ENCODE assay signal across 21 cellular contexts in the genomic region with DNA sequence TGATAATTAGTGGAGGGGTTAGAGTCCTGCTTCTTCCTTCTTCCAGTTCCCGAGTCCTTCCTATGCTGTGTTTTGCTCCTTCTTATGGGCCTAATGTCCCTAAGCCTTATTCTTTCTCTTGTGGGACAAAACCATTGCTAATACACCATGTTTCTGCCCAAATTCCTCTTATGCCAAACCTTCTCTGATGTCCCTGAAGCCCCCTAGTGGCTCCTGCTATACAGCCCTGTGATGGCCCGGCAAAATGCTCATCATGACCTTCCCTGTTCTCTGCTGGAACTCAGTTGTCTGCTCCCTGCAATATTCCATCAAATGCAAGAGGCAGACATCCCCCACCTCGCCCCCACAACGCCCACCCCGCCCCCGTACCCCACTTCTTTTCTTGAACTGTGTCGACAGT.
DNase-seq lines count a peak whose midpoint lies in the region; ATAC-seq and TF ChIP-seq lines count a peak whose summit lies in the region.
"Had no signal": no experiment of that assay in that cellular context is flagged by ENCODE, and none has a peak within 500 bp of the region (broad histone marks: within the 10 kb centered on the region; RNA-seq: fewer than 3 reads in every experiment).

No MANE protein-coding gene starts in this region.

- no peak for DNase-seq in AG10803 (ENCODE audit: low read depth)
- peak; percentile 0 for DNase-seq in HuH-7 (ENCODE audit: low spot score)
- peak; percentile 46 for DNase-seq in WTC11 (ENCODE audit: low spot score)
- peak; percentile 44 for DNase-seq in iPS-NIHi7 (ENCODE audit: extremely low spot score)
- DNase-seq in stimulated activated CD4-positive, alpha-beta T cell treated with anti-CD3 and anti-CD28 coated beads, Interleukin-4, amount 100 ng/mL, for 4 hours, result no peak
- no peak for DNase-seq in activated T-cell treated with anti-CD3 and anti-CD28 coated beads for 4 hours
- no peak for DNase-seq in gastrocnemius medialis
- DNase-seq: activated CD4-positive, alpha-beta T cell treated with anti-CD3 and anti-CD28 coated beads for 4 hours; DND-41; effector memory CD4-positive, alpha-beta T cell; immature natural killer cell; NCI-H187; NCI-H526; T-helper 9 cell; trophoblast cell had no signal

- H3K4me3 ChIP-seq in AG10803 (ENCODE audit: low read length) (no peak overlapping the region), gastrocnemius medialis (no peak overlapping the region)
- H3K4me3 ChIP-seq: breast epithelium had no signal

- no peaks in the 10 kb centered on the region for H3K4me1 ChIP-seq in gastrocnemius medialis
- H3K4me1 ChIP-seq: breast epithelium had no signal

- peak; percentile 85 for ATAC-seq in WTC11
- ATAC-seq in gastrocnemius medialis, result no peak
- ATAC-seq in GM19351 (IDR thresholded peaks at IDR 0.05; ENCODE audit: unreplicated experiment), result no peak
- ATAC-seq: stimulated activated effector memory CD8-positive, alpha-beta T cell treated with anti-CD3 and anti-CD28 coated beads, Interleukin-12 subunit alpha, Interleukin-12 subunit beta, amount 100 ng/mL, for 72 hours had no signal

- no peaks in the 10 kb centered on the region for H3K27me3 Mint-ChIP-seq in WTC11 (ENCODE audit: low read depth)
- H3K27me3 Mint-ChIP-seq: activated naive CD4-positive, alpha-beta T cell treated with anti-CD3 and anti-CD28 coated beads, Interleukin-2, amount 50 U/mL, for 24 hours; B cell had no signal

- CTCF ChIA-PET in WTC11 (lab: Charles Lee), result no interaction called here

- peak; percentile 36 for TF ChIP-seq CTCF in AG10803 (conservative IDR thresholded peaks at IDR 0.05; ENCODE audit: low read length)
- peak; percentile 42 for TF ChIP-seq CTCF in WTC11 (IDR thresholded peaks at IDR 0.05)
- TF ChIP-seq CTCF in gastrocnemius medialis (IDR thresholded peaks at IDR 0.05 in 4 of 5, conservative IDR thresholded peaks at IDR 0.05 in 1 of 5), result no peak

- H3K27ac Mint-ChIP-seq in WTC11, result no peak overlapping the region
- H3K27ac Mint-ChIP-seq: activated naive CD4-positive, alpha-beta T cell treated with anti-CD3 and anti-CD28 coated beads, Interleukin-2, amount 50 U/mL, for 24 hours; B cell; immature natural killer cell; stimulated activated effector memory CD8-positive, alpha-beta T cell treated with anti-CD3 and anti-CD28 coated beads, Interleukin-12 subunit alpha, Interleukin-12 subunit beta, amount 100 ng/mL, for 72 hours had no signal

- in situ Hi-C loops in gastrocnemius medialis (cut with MboI; ENCODE audit: low sequenced_read_pairs in 4 of 4), result no loop called here

- POLR2A ChIA-PET in WTC11 (lab: Charles Lee), result no interaction called here

- intact Hi-C loops in gastrocnemius medialis (cut with DNase I; ENCODE audit: low total_unique reads), result no loop called here

- 0 out of 2 replicates have a peak, but pooled peaks cover 2% of the 10 kb centered on the region for H3K36me3 Mint-ChIP-seq in WTC11
- H3K36me3 Mint-ChIP-seq: activated naive CD4-positive, alpha-beta T cell treated with anti-CD3 and anti-CD28 coated beads, Interleukin-2, amount 50 U/mL, for 24 hours; immature natural killer cell; stimulated activated effector memory CD8-positive, alpha-beta T cell treated with anti-CD3 and anti-CD28 coated beads, Interleukin-12 subunit alpha, Interleukin-12 subunit beta, amount 100 ng/mL, for 72 hours had no signal

- no peak overlapping the region for H3K4me3 Mint-ChIP-seq in WTC11
- H3K4me3 Mint-ChIP-seq: activated naive CD4-positive, alpha-beta T cell treated with anti-CD3 and anti-CD28 coated beads, Interleukin-2, amount 50 U/mL, for 24 hours; B cell; immature natural killer cell; neural crest cell; stimulated activated effector memory CD8-positive, alpha-beta T cell treated with anti-CD3 and anti-CD28 coated beads, Interleukin-12 subunit alpha, Interleukin-12 subunit beta, amount 100 ng/mL, for 72 hours had no signal

- H3K9me3 Mint-ChIP-seq in WTC11, result peaks cover 3% of the 10 kb centered on the region; the same call in 1 of the 2 replicates
- H3K9me3 Mint-ChIP-seq: neural crest cell had no signal

- H3K27me3 ChIP-seq in gastrocnemius medialis, result no peaks in the 10 kb centered on the region
- H3K27me3 ChIP-seq: breast epithelium had no signal

- no peak for TF ChIP-seq POLR2A in gastrocnemius medialis (IDR thresholded peaks at IDR 0.05)

- no peak overlapping the region for H3K27ac ChIP-seq in gastrocnemius medialis
- H3K27ac ChIP-seq: breast epithelium had no signal

- no peaks in the 10 kb centered on the region for H3K4me1 Mint-ChIP-seq in WTC11
- H3K4me1 Mint-ChIP-seq: activated naive CD4-positive, alpha-beta T cell treated with anti-CD3 and anti-CD28 coated beads, Interleukin-2, amount 50 U/mL, for 24 hours; B cell; immature natural killer cell; neural crest cell; stimulated activated effector memory CD8-positive, alpha-beta T cell treated with anti-CD3 and anti-CD28 coated beads, Interleukin-12 subunit alpha, Interleukin-12 subunit beta, amount 100 ng/mL, for 72 hours had no signal

- H3K9me3 ChIP-seq in gastrocnemius medialis, result no peaks in the 10 kb centered on the region
- H3K9me3 ChIP-seq: breast epithelium had no signal

- H3K36me3 ChIP-seq in gastrocnemius medialis, result no peaks in the 10 kb centered on the region

TF ChIP-seq in WTC11, 78 proteins besides CTCF, POLR2A, EP300 and RAD21:
- no peak for TF ChIP-seq NFATC4 (CRISPR knock-in tag; IDR thresholded peaks at IDR 0.05)
- TF ChIP-seq, protein P1, sequence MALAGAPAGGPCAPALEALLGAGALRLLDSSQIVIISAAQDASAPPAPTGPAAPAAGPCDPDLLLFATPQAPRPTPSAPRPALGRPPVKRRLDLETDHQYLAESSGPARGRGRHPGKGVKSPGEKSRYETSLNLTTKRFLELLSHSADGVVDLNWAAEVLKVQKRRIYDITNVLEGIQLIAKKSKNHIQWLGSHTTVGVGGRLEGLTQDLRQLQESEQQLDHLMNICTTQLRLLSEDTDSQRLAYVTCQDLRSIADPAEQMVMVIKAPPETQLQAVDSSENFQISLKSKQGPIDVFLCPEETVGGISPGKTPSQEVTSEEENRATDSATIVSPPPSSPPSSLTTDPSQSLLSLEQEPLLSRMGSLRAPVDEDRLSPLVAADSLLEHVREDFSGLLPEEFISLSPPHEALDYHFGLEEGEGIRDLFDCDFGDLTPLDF (CRISPR knock-in tag; IDR thresholded peaks at IDR 0.05), result no peak
- TF ChIP-seq, protein P2, sequence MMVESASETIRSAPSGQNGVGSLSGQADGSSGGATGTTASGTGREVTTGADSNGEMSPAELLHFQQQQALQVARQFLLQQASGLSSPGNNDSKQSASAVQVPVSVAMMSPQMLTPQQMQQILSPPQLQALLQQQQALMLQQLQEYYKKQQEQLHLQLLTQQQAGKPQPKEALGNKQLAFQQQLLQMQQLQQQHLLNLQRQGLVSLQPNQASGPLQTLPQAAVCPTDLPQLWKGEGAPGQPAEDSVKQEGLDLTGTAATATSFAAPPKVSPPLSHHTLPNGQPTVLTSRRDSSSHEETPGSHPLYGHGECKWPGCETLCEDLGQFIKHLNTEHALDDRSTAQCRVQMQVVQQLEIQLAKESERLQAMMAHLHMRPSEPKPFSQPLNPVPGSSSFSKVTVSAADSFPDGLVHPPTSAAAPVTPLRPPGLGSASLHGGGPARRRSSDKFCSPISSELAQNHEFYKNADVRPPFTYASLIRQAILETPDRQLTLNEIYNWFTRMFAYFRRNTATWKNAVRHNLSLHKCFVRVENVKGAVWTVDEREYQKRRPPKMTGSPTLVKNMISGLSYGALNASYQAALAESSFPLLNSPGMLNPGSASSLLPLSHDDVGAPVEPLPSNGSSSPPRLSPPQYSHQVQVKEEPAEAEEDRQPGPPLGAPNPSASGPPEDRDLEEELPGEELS (CRISPR knock-in tag; IDR thresholded peaks at IDR 0.05), result no peak
- TF ChIP-seq, protein P3, sequence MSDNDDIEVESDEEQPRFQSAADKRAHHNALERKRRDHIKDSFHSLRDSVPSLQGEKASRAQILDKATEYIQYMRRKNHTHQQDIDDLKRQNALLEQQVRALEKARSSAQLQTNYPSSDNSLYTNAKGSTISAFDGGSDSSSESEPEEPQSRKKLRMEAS (CRISPR knock-in tag; IDR thresholded peaks at IDR 0.05), result no peak
- TF ChIP-seq ZNF263 (CRISPR knock-in tag; IDR thresholded peaks at IDR 0.05; ENCODE audit: low read depth), result no peak
- no peak for TF ChIP-seq CREM (CRISPR knock-in tag; IDR thresholded peaks at IDR 0.05)
- TF ChIP-seq ZNF396 (CRISPR knock-in tag; IDR thresholded peaks at IDR 0.05; ENCODE audit: borderline replicate concordance), result no peak
- TF ChIP-seq ETV6 (CRISPR knock-in tag; IDR thresholded peaks at IDR 0.05), result no peak
- no peak for TF ChIP-seq CBFB (CRISPR knock-in tag; IDR thresholded peaks at IDR 0.05; ENCODE audit: low read depth)
- no peak for TF ChIP-seq ZBTB21 (CRISPR knock-in tag; IDR thresholded peaks at IDR 0.05; ENCODE audit: borderline replicate concordance)
- TF ChIP-seq ZNF219 (CRISPR knock-in tag; IDR thresholded peaks at IDR 0.05; ENCODE audit: borderline replicate concordance), result no peak
- TF ChIP-seq, protein P4, sequence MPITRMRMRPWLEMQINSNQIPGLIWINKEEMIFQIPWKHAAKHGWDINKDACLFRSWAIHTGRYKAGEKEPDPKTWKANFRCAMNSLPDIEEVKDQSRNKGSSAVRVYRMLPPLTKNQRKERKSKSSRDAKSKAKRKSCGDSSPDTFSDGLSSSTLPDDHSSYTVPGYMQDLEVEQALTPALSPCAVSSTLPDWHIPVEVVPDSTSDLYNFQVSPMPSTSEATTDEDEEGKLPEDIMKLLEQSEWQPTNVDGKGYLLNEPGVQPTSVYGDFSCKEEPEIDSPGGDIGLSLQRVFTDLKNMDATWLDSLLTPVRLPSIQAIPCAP (CRISPR knock-in tag; IDR thresholded peaks at IDR 0.05), result no peak
- TF ChIP-seq FOXP1 (CRISPR knock-in tag; IDR thresholded peaks at IDR 0.05; ENCODE audit: borderline replicate concordance), result no peak

Comparison
In these comparisons a context has a peak if more than half of its experiments do, and no peak if none do; other contexts are left out.
1. DNase-seq: peak in HuH-7 (single experiment), WTC11 (single experiment) and iPS-NIHi7 (single experiment); none in AG10803 (single experiment), stimulated activated CD4-positive, alpha-beta T cell treated with anti-CD3 and anti-CD28 coated beads, Interleukin-4, amount 100 ng/mL, for 4 hours (0 of 2), activated T-cell treated with anti-CD3 and anti-CD28 coated beads for 4 hours (single experiment) and gastrocnemius medialis (0 of 2).
2. CTCF ChIP-seq: peak in AG10803 (single experiment) and WTC11 (single experiment); none in gastrocnemius medialis (0 of 5).